Comparison of ENCODE assay signal across 1 cellular context in genomic region chr10:110067960-110068770, GRCh38.
TF ChIP-seq lines count a peak whose summit lies in the region.

No MANE protein-coding gene starts in this region.

TF ChIP-seq in K562, 482 proteins besides CTCF, POLR2A, EP300 and RAD21 (continued from another document and continues in another):
- TF ChIP-seq SFPQ (IDR thresholded peaks at IDR 0.05; ENCODE audit: low read depth, low read length), result no peak
- TF ChIP-seq SMARCA4 (IDR thresholded peaks at IDR 0.05), result peak; percentile 78
- TF ChIP-seq E2F5 (CRISPR knock-in tag; IDR thresholded peaks at IDR 0.05), result no peak
- TF ChIP-seq HDAC6 (IDR thresholded peaks at IDR 0.05; ENCODE audit: low read depth, low read length), result no peak
- no peak for TF ChIP-seq ESRRB (CRISPR knock-in tag; IDR thresholded peaks at IDR 0.05; ENCODE audit: borderline replicate concordance)
- TF ChIP-seq STAG1 (CRISPR knock-in tag; IDR thresholded peaks at IDR 0.05; ENCODE audit: borderline replicate concordance), result no peak
- TF ChIP-seq HDAC3 (IDR thresholded peaks at IDR 0.05; ENCODE audit: borderline replicate concordance, partially characterized antibody), result no peak
- peak; percentile 81 for TF ChIP-seq CHAMP1 (IDR thresholded peaks at IDR 0.05)
- no peak for TF ChIP-seq CREB5 (CRISPR knock-in tag; IDR thresholded peaks at IDR 0.05)
- no peak for TF ChIP-seq RBFOX2 (IDR thresholded peaks at IDR 0.05; ENCODE audit: low read depth, low read length)
- no peak for TF ChIP-seq SMAD4 (CRISPR knock-in tag; conservative IDR thresholded peaks at IDR 0.05)
- no peak for TF ChIP-seq MBD1 (CRISPR knock-in tag; IDR thresholded peaks at IDR 0.05)
- no peak for TF ChIP-seq HDAC8 (tag; IDR thresholded peaks at IDR 0.05)
- TF ChIP-seq ZBTB12 (CRISPR knock-in tag; IDR thresholded peaks at IDR 0.05), result no peak
- TF ChIP-seq ATF2 (CRISPR knock-in tag; IDR thresholded peaks at IDR 0.05), result no peak
- TF ChIP-seq HBP1 (CRISPR knock-in tag; IDR thresholded peaks at IDR 0.05), result no peak
- peak; percentile 35; the same call in 1 of the 2 replicates for TF ChIP-seq NCOR1 (IDR thresholded peaks at IDR 0.05)
- no peak for TF ChIP-seq PHTF2 (CRISPR knock-in tag; IDR thresholded peaks at IDR 0.05)
- TF ChIP-seq CBX3 (IDR thresholded peaks at IDR 0.05; ENCODE audit: borderline replicate concordance in 1 of 2, low read length in 2 of 2), result peak in 1 of 2 experiments; percentile 43; a peak in 1 of 3 replicates
- TF ChIP-seq ZNF699 (CRISPR knock-in tag; IDR thresholded peaks at IDR 0.05; ENCODE audit: insufficient replicate concordance), result no peak
- peak; percentile 34; the same call in 1 of the 2 replicates for TF ChIP-seq TCF3 (CRISPR knock-in tag; IDR thresholded peaks at IDR 0.05)
- no peak for TF ChIP-seq KLF10 (CRISPR knock-in tag; IDR thresholded peaks at IDR 0.05)
- TF ChIP-seq HSF4 (CRISPR knock-in tag; IDR thresholded peaks at IDR 0.05; ENCODE audit: borderline replicate concordance), result no peak
- no peak for TF ChIP-seq ZNF311 (CRISPR knock-in tag; IDR thresholded peaks at IDR 0.05)
- peak; percentile 60; the same call in 1 of the 2 replicates for TF ChIP-seq GATA2 (CRISPR knock-in tag; IDR thresholded peaks at IDR 0.05)
- TF ChIP-seq ZNF77 (CRISPR knock-in tag; IDR thresholded peaks at IDR 0.05), result no peak
- TF ChIP-seq MAX (CRISPR knock-in tag; IDR thresholded peaks at IDR 0.05), result no peak
- TF ChIP-seq ETV5 (CRISPR knock-in tag; IDR thresholded peaks at IDR 0.05; ENCODE audit: low read depth), result no peak
- TF ChIP-seq SMARCE1 (IDR thresholded peaks at IDR 0.05), result peak; percentile 48; the same call in 1 of the 2 replicates
- TF ChIP-seq ZBTB5 (IDR thresholded peaks at IDR 0.05), result no peak
- TF ChIP-seq ZNF780A (CRISPR knock-in tag; IDR thresholded peaks at IDR 0.05), result no peak
- TF ChIP-seq ZBTB7A (IDR thresholded peaks at IDR 0.05; ENCODE audit: borderline replicate concordance, control insufficient read depth, low read depth, low read length), result no peak
- TF ChIP-seq MTA2 (IDR thresholded peaks at IDR 0.05; ENCODE audit: low read depth), result peak; percentile 48; the same call in 1 of the 2 replicates
- TF ChIP-seq ZBTB43 (CRISPR knock-in tag; IDR thresholded peaks at IDR 0.05), result no peak
- TF ChIP-seq ZC3H11A (IDR thresholded peaks at IDR 0.05; ENCODE audit: low read depth, low read length), result no peak
- TF ChIP-seq CHCHD3 (CRISPR knock-in tag; IDR thresholded peaks at IDR 0.05), result no peak
- peak; percentile 18 for TF ChIP-seq NEUROD1 (IDR thresholded peaks at IDR 0.05; ENCODE audit: borderline replicate concordance, low read depth, low read length, partially characterized antibody)
- no peak for TF ChIP-seq ZNF212 (CRISPR knock-in tag; IDR thresholded peaks at IDR 0.05)
- TF ChIP-seq NKRF (IDR thresholded peaks at IDR 0.05; ENCODE audit: borderline replicate concordance), result no peak
- peak; percentile 68 for TF ChIP-seq CBFA2T3 (IDR thresholded peaks at IDR 0.05)
- no peak for TF ChIP-seq ILF3 (IDR thresholded peaks at IDR 0.05; ENCODE audit: borderline replicate concordance)
- no peak for TF ChIP-seq ZNF79 (CRISPR knock-in tag; IDR thresholded peaks at IDR 0.05; ENCODE audit: low read depth)
- no peak for TF ChIP-seq PHF20 (IDR thresholded peaks at IDR 0.05; ENCODE audit: partially characterized antibody)
- TF ChIP-seq ATF7 (IDR thresholded peaks at IDR 0.05), result no peak
- TF ChIP-seq ZNF253 (CRISPR knock-in tag; conservative IDR thresholded peaks at IDR 0.05), result no peak
- no peak for TF ChIP-seq MBD2 (IDR thresholded peaks at IDR 0.05; ENCODE audit: borderline replicate concordance, low read depth)
- no peak for TF ChIP-seq MED1 (CRISPR knock-in tag; IDR thresholded peaks at IDR 0.05; ENCODE audit: borderline replicate concordance)
- TF ChIP-seq BCL6 (CRISPR knock-in tag; IDR thresholded peaks at IDR 0.05), result no peak
